Comparison of ENCODE assay signal across 35 cellular contexts in genomic region chr10:88586462-88586861, GRCh38. TPM values are rescaled to one million over a fixed set of nuclear protein-coding genes. Genes with fewer than 3 reads are reported as not detected.
DNase-seq lines count a peak whose midpoint lies in the region; ATAC-seq, FAIRE-seq and TF ChIP-seq lines count a peak whose summit lies in the region.
"Had no signal": no experiment of that assay in that cellular context is flagged by ENCODE, and none has a peak within 500 bp of the region (broad histone marks: within the 10 kb centered on the region; RNA-seq: fewer than 3 reads in every experiment).

A gene with protein sequence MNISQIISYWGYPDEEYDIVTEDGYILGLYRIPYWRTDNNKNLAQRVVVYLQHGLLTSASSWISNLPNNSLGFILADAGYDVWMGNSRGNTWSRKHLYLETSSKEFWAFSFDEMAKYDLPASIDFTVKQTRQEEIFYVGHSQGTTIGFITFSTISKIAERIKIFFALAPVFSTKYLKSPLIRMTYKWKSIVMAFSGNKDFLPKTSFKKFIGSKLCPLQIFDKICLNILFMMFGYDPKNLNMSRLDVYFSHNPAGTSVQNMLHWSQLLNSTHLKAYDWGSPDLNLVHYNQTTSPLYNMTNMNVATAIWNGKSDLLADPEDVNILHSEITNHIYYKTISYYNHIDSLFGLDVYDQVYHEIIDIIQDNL (plus strand): TSS chr10:88586762. CDS start chr10:88590688, 3,926 bp downstream.

- H3K27ac ChIP-seq in CD4-positive, alpha-beta T cell (ENCODE audit: low read depth, low read length): no peak within 1 kb of the TSS
- H3K27ac ChIP-seq: 22Rv1; A549; BLaER1; BLaER1 treated with 17β-estradiol and CSF1 and Interleukin-3, amounts not matched to agents 10 nM and 100 nM; C4-2B had no signal

- peaks cover 6% of the 10 kb centered on the region for H3K27me3 Mint-ChIP-seq in CD4-positive, alpha-beta T cell
- peaks cover 4% of the 10 kb centered on the region for H3K27me3 Mint-ChIP-seq in nephron (ENCODE audit: low read depth)
- peaks cover 13% of the 10 kb centered on the region for H3K27me3 Mint-ChIP-seq in neural crest cell (ENCODE audit: low read depth)
- H3K27me3 Mint-ChIP-seq: B cell had no signal

- no peaks in the 10 kb centered on the region for H3K27me3 ChIP-seq in CD4-positive, alpha-beta T cell (ENCODE audit: control insufficient read depth, insufficient read depth, low read length)
- H3K27me3 ChIP-seq: BE2C; BLaER1; BLaER1 treated with 17β-estradiol and CSF1 and Interleukin-3, amounts not matched to agents 10 nM and 100 nM had no signal

- DNase-seq in CD4-positive, alpha-beta T cell: no peak
- DNase-seq in neural crest cell (ENCODE audit: low read depth, low spot score): no peak
- DNase-seq in effector CD8-positive, alpha-beta T cell (lab: John Stamatoyannopoulos, UW): no peak
- DNase-seq in RCC 7860 (ENCODE audit: low spot score): no peak
- DNase-seq: 8988T; ACHN; AML-193; BE2C; C1 segment of cervical spinal cord; Caco-2; Calu3; CD4-positive, alpha-beta memory T cell; CD4-positive, CD25-positive, alpha-beta regulatory T cell; CD8-positive, alpha-beta memory T cell; CD8-positive, alpha-beta T cell; COR-L47; DMS 273 treated with DMSO at 0.1 percent for 48 hours; DMS153; DMS53; DMS79; DMS79 treated with DMSO at 0.1 percent for 48 hours; DND-41; EL had no signal

- intact Hi-C loops in CD4-positive, alpha-beta T cell (cut with DNase I, micrococcal nuclease): no loop called here

- FAIRE-seq in RCC 7860 (lab: Jason Lieb, UNC): no peak
- FAIRE-seq: A204.1, A549, D721Med had no signal

- peaks cover 14% of the 10 kb centered on the region for H3K4me1 Mint-ChIP-seq in CD4-positive, alpha-beta T cell (ENCODE audit: low read depth)
- H3K4me1 Mint-ChIP-seq in nephron (peaks cover 4% of the 10 kb centered on the region), neural crest cell (peaks cover 10% of the 10 kb centered on the region)

- H3K27ac Mint-ChIP-seq in CD4-positive, alpha-beta T cell: no peak within 1 kb of the TSS
- H3K27ac Mint-ChIP-seq in nephron: no peak within 1 kb of the TSS
- H3K27ac Mint-ChIP-seq in neural crest cell (ENCODE audit: unreplicated experiment): no peak within 1 kb of the TSS
- H3K27ac Mint-ChIP-seq: B cell; CD14-positive monocyte; CD4-positive, CD25-positive, alpha-beta regulatory T cell; CD8-positive, alpha-beta memory T cell; CD8-positive, alpha-beta T cell had no signal

- no peak for TF ChIP-seq CTCF in CD4-positive, alpha-beta T cell (IDR thresholded peaks at IDR 0.05)
- TF ChIP-seq CTCF in nephron (IDR thresholded peaks at IDR 0.05; ENCODE audit: unreplicated experiment in 3 of 3) (no peak), neural crest cell (conservative IDR thresholded peaks at IDR 0.05) (no peak)

- no peaks in the 10 kb centered on the region for H3K9me3 ChIP-seq in CD4-positive, alpha-beta T cell (ENCODE audit: control insufficient read depth, low read length)
- H3K9me3 ChIP-seq: A549, BE2C, Caco-2 had no signal

- H3K36me3 Mint-ChIP-seq in CD4-positive, alpha-beta T cell (ENCODE audit: low read depth): no peaks in the 10 kb centered on the region
- peaks cover 4% of the 10 kb centered on the region for H3K36me3 Mint-ChIP-seq in nephron (ENCODE audit: low read depth)
- H3K36me3 Mint-ChIP-seq in neural crest cell (ENCODE audit: low read depth): peaks cover 9% of the 10 kb centered on the region
- H3K36me3 Mint-ChIP-seq: CD14-positive monocyte; CD4-positive, alpha-beta memory T cell; CD8-positive, alpha-beta T cell had no signal

- POLR2A ChIA-PET in CD4-positive, alpha-beta T cell (lab: Charles Lee): no interaction called here

- no peak for ATAC-seq in CD4-positive, alpha-beta T cell (ENCODE audit: poor library complexity)
- no peak for ATAC-seq in HG03469 (IDR thresholded peaks at IDR 0.05; ENCODE audit: unreplicated experiment)
- ATAC-seq: A549; CD8-positive, alpha-beta T cell had no signal

- peak within 1 kb of the TSS; percentile 59 for H3K4me3 Mint-ChIP-seq in CD4-positive, alpha-beta T cell
- peak within 1 kb of the TSS in 2 of 3 experiments; percentile 15 to 27 for H3K4me3 Mint-ChIP-seq in nephron
- H3K4me3 Mint-ChIP-seq in neural crest cell: peak within 1 kb of the TSS; percentile 7
- H3K4me3 Mint-ChIP-seq: CD14-positive monocyte; CD8-positive, alpha-beta T cell had no signal

- peaks cover 6% of the 10 kb centered on the region for H3K9me3 Mint-ChIP-seq in CD4-positive, alpha-beta T cell
- H3K9me3 Mint-ChIP-seq in nephron (peaks cover 18% of the 10 kb centered on the region), neural crest cell (peaks cover 20% of the 10 kb centered on the region)

- CTCF ChIA-PET in CD4-positive, alpha-beta T cell (lab: Charles Lee): no interaction called here

RNA-seq across cellular contexts. Expression of the gene that starts here (rescaled TPM):
- total RNA-seq in CD4-positive, alpha-beta T cell: not detected
- total RNA-seq in neural crest cell: not detected in 2 replicates
- total RNA-seq: Caco-2; Calu3; CD4-positive, CD25-positive, alpha-beta regulatory T cell; CD8-positive, alpha-beta T cell; Daoy had no signal

Comparison
In these comparisons a context has a peak if more than half of its experiments do, and no peak if none do; other contexts are left out.
1. H3K4me3 Mint-ChIP-seq: peak in every context shown above with its lines; median percentile 59 in CD4-positive, alpha-beta T cell; 21 in nephron; 7 in neural crest cell.